ENCODE assay signal across 16 cellular contexts in the genomic region with DNA sequence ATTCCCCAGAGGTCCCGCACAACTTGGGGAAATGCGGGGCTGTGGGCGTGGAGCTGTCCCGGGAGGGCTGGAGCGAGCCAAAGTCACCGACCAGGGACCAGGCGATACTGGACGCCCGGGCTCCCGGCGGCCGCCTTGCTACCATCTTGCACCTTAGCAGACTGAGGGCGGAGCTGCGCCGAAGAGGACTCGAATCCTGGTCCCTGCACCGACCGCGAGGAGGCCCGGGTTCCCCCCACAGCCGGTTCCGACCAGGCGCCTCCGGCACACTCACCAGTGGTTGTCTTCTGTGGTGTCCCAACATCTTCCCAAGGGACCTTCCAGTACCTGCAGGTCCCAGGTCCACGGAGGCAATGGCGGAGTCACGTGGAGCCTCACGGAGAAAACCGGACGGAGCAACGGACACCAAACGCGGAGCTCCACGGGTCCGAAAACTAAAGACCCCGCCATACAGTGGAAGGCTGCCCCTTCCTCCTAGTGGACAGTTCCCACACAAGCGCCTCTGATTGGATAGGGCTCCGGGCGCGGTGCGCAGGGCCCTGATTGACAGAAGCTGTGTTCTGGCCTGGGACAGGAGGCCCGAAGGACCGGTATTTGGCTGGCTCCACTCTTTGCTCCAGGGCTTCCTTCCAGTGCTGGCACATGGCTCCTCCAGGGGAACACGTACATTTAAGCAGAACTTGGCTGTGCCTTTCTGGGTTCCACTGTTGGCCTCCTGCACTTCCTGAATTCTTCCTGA.
A peak's percentile ranks its signal among the peaks of the same experiment; 100 is the strongest.
DNase-seq lines count a peak whose midpoint lies in the region; ATAC-seq and TF ChIP-seq lines count a peak whose summit lies in the region.
"Had no signal": no experiment of that assay in that cellular context is flagged by ENCODE, and none has a peak within 500 bp of the region (broad histone marks: within the 10 kb centered on the region; RNA-seq: fewer than 3 reads in every experiment).

No MANE protein-coding gene starts in this region.

- H3K27ac ChIP-seq in spleen (no peak overlapping the region), vagina (no peak overlapping the region)
- H3K27ac ChIP-seq: GM23248 had no signal

- H3K36me3 ChIP-seq in spleen (no peaks in the 10 kb centered on the region), vagina (no peaks in the 10 kb centered on the region)

- no peak for ATAC-seq in GM21515 (IDR thresholded peaks at IDR 0.05; ENCODE audit: unreplicated experiment)
- ATAC-seq in stimulated activated naive CD8-positive, alpha-beta T cell treated with anti-CD3 and anti-CD28 coated beads, Interleukin-15, amount 100 ng/mL, for 72 hours, result no peak

- WGBS in spleen, 5 donors, result 84 to 89% (median 86%) methylated on average over 33 to 44 of the region's 44 CpGs

- TF ChIP-seq POLR2A in spleen (IDR thresholded peaks at IDR 0.05) (no peak), vagina (IDR thresholded peaks at IDR 0.05) (no peak)

- no peaks in the 10 kb centered on the region for H3K27me3 Mint-ChIP-seq in glutamatergic neuron (ENCODE audit: unreplicated experiment)
- H3K27me3 Mint-ChIP-seq in stimulated activated naive CD8-positive, alpha-beta T cell treated with anti-CD3 and anti-CD28 coated beads, Interleukin-15, amount 100 ng/mL, for 72 hours, result no peaks in the 10 kb centered on the region
- H3K27me3 Mint-ChIP-seq: CD4-positive, alpha-beta memory T cell had no signal

- intact Hi-C loops in spleen (cut with DNase I; ENCODE audit: low total_unique reads), result no loop called here
- intact Hi-C loops in vagina (cut with DNase I), result no loop called here

- H3K27me3 ChIP-seq in spleen (replicated peaks in 1 of 7), result no peaks in the 10 kb centered on the region
- no peaks in the 10 kb centered on the region for H3K27me3 ChIP-seq in vagina

- H3K4me3 ChIP-seq in spleen, result no peak overlapping the region
- H3K4me3 ChIP-seq in vagina, result no peak overlapping the region
- H3K4me3 ChIP-seq: GM23248 had no signal

- peaks cover 15% of the 10 kb centered on the region for H3K9me3 Mint-ChIP-seq in glutamatergic neuron (ENCODE audit: unreplicated experiment)
- peaks cover 5 to 22% of the 10 kb centered on the region in 2 donors for H3K9me3 Mint-ChIP-seq in stimulated activated naive CD8-positive, alpha-beta T cell treated with anti-CD3 and anti-CD28 coated beads, Interleukin-15, amount 100 ng/mL, for 72 hours

- TF ChIP-seq CTCF in glutamatergic neuron (IDR thresholded peaks at IDR 0.05; ENCODE audit: partially characterized antibody, unreplicated experiment) (no peak), spleen (IDR thresholded peaks at IDR 0.05 in 8 of 11, conservative IDR thresholded peaks at IDR 0.05 in 3 of 11) (no peak), vagina (IDR thresholded peaks at IDR 0.05) (no peak)

- H3K36me3 Mint-ChIP-seq in glutamatergic neuron (ENCODE audit: unreplicated experiment), result peaks cover 7% of the 10 kb centered on the region
- H3K36me3 Mint-ChIP-seq: CD4-positive, alpha-beta memory T cell had no signal

- no peak overlapping the region for H3K4me3 Mint-ChIP-seq in glutamatergic neuron (ENCODE audit: unreplicated experiment)
- no peak overlapping the region for H3K4me3 Mint-ChIP-seq in stimulated activated naive CD8-positive, alpha-beta T cell treated with anti-CD3 and anti-CD28 coated beads, Interleukin-15, amount 100 ng/mL, for 72 hours
- H3K4me3 Mint-ChIP-seq: CD4-positive, alpha-beta memory T cell had no signal

- H3K27ac Mint-ChIP-seq in glutamatergic neuron (ENCODE audit: unreplicated experiment), result no peak overlapping the region
- H3K27ac Mint-ChIP-seq in stimulated activated naive CD8-positive, alpha-beta T cell treated with anti-CD3 and anti-CD28 coated beads, Interleukin-15, amount 100 ng/mL, for 72 hours, result no peak overlapping the region
- H3K27ac Mint-ChIP-seq: CD4-positive, alpha-beta memory T cell had no signal

- H3K4me1 ChIP-seq in spleen (no peaks in the 10 kb centered on the region), vagina (no peaks in the 10 kb centered on the region)

- H3K4me1 Mint-ChIP-seq in glutamatergic neuron (ENCODE audit: low read depth, unreplicated experiment), result no peaks in the 10 kb centered on the region
- H3K4me1 Mint-ChIP-seq in stimulated activated naive CD8-positive, alpha-beta T cell treated with anti-CD3 and anti-CD28 coated beads, Interleukin-15, amount 100 ng/mL, for 72 hours, result no peaks in the 10 kb centered on the region
- H3K4me1 Mint-ChIP-seq: CD4-positive, alpha-beta memory T cell had no signal

- H3K9me3 ChIP-seq in spleen, result peaks cover 0 to 83% (median 76%) of the 10 kb centered on the region in 8 donors
- H3K9me3 ChIP-seq in vagina, result no peaks in the 10 kb centered on the region

- DNase-seq in glutamatergic neuron (peak; percentile 13), spleen (peak; percentile 63), vagina (ENCODE audit: extremely low spot score in 2 of 2) (peak; percentile 65 to 79), NCI-H1417 (lab: John Stamatoyannopoulos, UW) (no peak)
- DNase-seq in stimulated activated naive CD8-positive, alpha-beta T cell treated with anti-CD3 and anti-CD28 coated beads, Interleukin-15, amount 100 ng/mL, for 72 hours, result no peak
- DNase-seq: C1 segment of cervical spinal cord; Calu3; CD4-positive, alpha-beta memory T cell; COR-L47; DMS53; DMS79 treated with DMSO at 0.1 percent for 48 hours; GF-D8; GM23248; H7; HCEC 1CT had no signal

Comparison
In these comparisons a context has a peak if more than half of its experiments do, and no peak if none do; other contexts are left out.
1. DNase-seq: peak in glutamatergic neuron (single experiment), spleen (single experiment) and vagina (2 of 2); none in NCI-H1417 (0 of 3) and stimulated activated naive CD8-positive, alpha-beta T cell treated with anti-CD3 and anti-CD28 coated beads, Interleukin-15, amount 100 ng/mL, for 72 hours (0 of 2).